ENCODE assay signal across 12 cellular contexts in the genomic region with DNA sequence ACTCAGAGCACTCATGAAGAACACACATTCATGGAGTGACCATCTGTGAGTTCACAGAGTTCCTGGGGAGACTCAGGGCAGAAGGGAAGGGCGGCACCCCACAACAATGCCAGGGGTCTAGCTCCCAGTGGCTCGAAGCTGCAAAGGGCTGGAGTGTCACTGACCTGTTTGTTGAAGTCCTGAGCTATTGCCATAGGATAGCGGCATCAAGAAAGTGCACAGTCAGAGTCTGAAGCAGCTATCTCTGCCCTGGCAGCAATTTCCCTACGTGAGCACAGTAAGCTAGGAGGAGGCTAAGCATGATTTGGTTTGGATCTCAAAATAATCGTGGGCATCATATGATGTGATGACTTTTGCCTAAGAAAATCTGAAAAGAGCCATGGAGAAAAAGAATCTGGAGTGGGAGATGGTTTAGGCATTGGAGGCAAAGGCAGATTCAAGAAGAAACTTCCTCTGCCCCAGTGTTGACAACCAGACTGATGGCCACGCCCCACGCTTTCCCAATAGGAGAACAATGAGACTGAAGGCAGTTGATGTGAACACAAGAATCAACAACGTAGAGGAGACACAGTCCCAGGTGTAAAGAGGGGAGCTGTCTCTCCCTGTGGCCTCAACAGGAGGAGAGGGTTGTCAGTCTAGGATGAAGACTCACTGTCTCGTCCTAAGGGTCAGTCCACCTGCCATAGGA.
DNase-seq lines count a peak whose midpoint lies in the region; ATAC-seq and TF ChIP-seq lines count a peak whose summit lies in the region.
"Had no signal": no experiment of that assay in that cellular context is flagged by ENCODE, and none has a peak within 500 bp of the region (broad histone marks: within the 10 kb centered on the region; RNA-seq: fewer than 3 reads in every experiment).

No MANE protein-coding gene starts in this region.

- peak overlapping the region; percentile 28 for H3K27ac ChIP-seq in brain microvascular endothelial cell
- peak overlapping the region; percentile 60 for H3K27ac ChIP-seq in stomach smooth muscle (ENCODE audit: low read length)

- peaks cover 32% of the 10 kb centered on the region for H3K4me1 ChIP-seq in stomach smooth muscle (ENCODE audit: control insufficient read depth, insufficient read depth, low read length)

- H3K27me3 ChIP-seq in brain microvascular endothelial cell (replicated peaks) (no peaks in the 10 kb centered on the region), stomach smooth muscle (ENCODE audit: control insufficient read depth in 1 of 2, insufficient read depth in 2 of 2, low read length in 2 of 2) (no peaks in the 10 kb centered on the region)

- in situ Hi-C loops in brain microvascular endothelial cell (cut with HindIII; ENCODE audit: low pct_ligation_motif_present, low sequenced_read_pairs) = no loop called here

- DNase-seq in MV-4-11 (lab: John Stamatoyannopoulos, UW) (peak; percentile 40), brain microvascular endothelial cell (no peak), left lobe of liver (ENCODE audit: low spot score) (peak; percentile 77), activated gamma-delta T cell (lab: John Stamatoyannopoulos, UW) (no peak), NAMALWA (ENCODE audit: low spot score) (no peak)
- no peak for DNase-seq in effector CD4-positive, alpha-beta T cell
- DNase-seq: DMS79, foreskin melanocyte, H9, T-helper 9 cell had no signal

- H3K9ac ChIP-seq in stomach smooth muscle (ENCODE audit: low read length in 2 of 2) = no peak overlapping the region

- H3K36me3 ChIP-seq in brain microvascular endothelial cell (replicated peaks) (no peaks in the 10 kb centered on the region), stomach smooth muscle (ENCODE audit: control insufficient read depth in 2 of 2, insufficient read depth in 2 of 2, low read length in 2 of 2) (no peaks in the 10 kb centered on the region)

- no peak for TF ChIP-seq CTCF in brain microvascular endothelial cell (IDR thresholded peaks at IDR 0.05; ENCODE audit: low read depth, low read length, missing control alignments)

- H3K4me3 ChIP-seq in brain microvascular endothelial cell (ENCODE audit: low read depth, low read length) (no peak overlapping the region), stomach smooth muscle (ENCODE audit: low read length in 2 of 2) (no peak overlapping the region)

- peak; percentile 26 for ATAC-seq in left lobe of liver
- ATAC-seq in HG03378 (IDR thresholded peaks at IDR 0.05; ENCODE audit: unreplicated experiment) = no peak

- no peaks in the 10 kb centered on the region for H3K9me3 ChIP-seq in stomach smooth muscle (ENCODE audit: control insufficient read depth in 2 of 2, low read length in 2 of 2)

Comparison
In these comparisons a context has a peak if more than half of its experiments do, and no peak if none do; other contexts are left out.
1. DNase-seq: peak in MV-4-11 (single experiment) and left lobe of liver (single experiment); none in brain microvascular endothelial cell (single experiment), activated gamma-delta T cell (single experiment), NAMALWA (single experiment) and effector CD4-positive, alpha-beta T cell (single experiment).